ENCODE assay signal across 2 cellular contexts in genomic region chr2:219508444-219508734, GRCh38.
TF ChIP-seq lines count a peak whose summit lies in the region.

No MANE protein-coding gene starts in this region.

TF ChIP-seq in GM23338, 12 proteins besides CTCF, POLR2A, EP300 and RAD21:
- TF ChIP-seq REST (IDR thresholded peaks at IDR 0.05; ENCODE audit: unreplicated experiment) (no peak), ZNF331 (CRISPR knock-in tag; IDR thresholded peaks at IDR 0.05; ENCODE audit: low read depth) (no peak), NANOG (IDR thresholded peaks at IDR 0.05; ENCODE audit: borderline replicate concordance) (no peak), ZNF462 (CRISPR knock-in tag; IDR thresholded peaks at IDR 0.05) (no peak), POLR2AphosphoS5 (IDR thresholded peaks at IDR 0.05; ENCODE audit: low read depth) (no peak), JUNB (IDR thresholded peaks at IDR 0.05; ENCODE audit: unreplicated experiment) (no peak), ZNF114 (CRISPR knock-in tag; IDR thresholded peaks at IDR 0.05) (no peak), STAT1 (IDR thresholded peaks at IDR 0.05; ENCODE audit: unreplicated experiment) (no peak)

TF ChIP-seq in K562, 482 proteins besides CTCF, POLR2A, EP300 and RAD21:
- TF ChIP-seq REST (CRISPR knock-in tag; IDR thresholded peaks at IDR 0.05; ENCODE audit: low read depth) = no peak
- TF ChIP-seq ZNF740 (CRISPR knock-in tag; IDR thresholded peaks at IDR 0.05) = peak; percentile 56; the same call in 1 of the 2 replicates
- peak in 1 of 2 experiments; percentile 73; a peak in 2 of 4 replicates for TF ChIP-seq ZNF740 (tag; IDR thresholded peaks at IDR 0.05)
